In the genomic region with DNA sequence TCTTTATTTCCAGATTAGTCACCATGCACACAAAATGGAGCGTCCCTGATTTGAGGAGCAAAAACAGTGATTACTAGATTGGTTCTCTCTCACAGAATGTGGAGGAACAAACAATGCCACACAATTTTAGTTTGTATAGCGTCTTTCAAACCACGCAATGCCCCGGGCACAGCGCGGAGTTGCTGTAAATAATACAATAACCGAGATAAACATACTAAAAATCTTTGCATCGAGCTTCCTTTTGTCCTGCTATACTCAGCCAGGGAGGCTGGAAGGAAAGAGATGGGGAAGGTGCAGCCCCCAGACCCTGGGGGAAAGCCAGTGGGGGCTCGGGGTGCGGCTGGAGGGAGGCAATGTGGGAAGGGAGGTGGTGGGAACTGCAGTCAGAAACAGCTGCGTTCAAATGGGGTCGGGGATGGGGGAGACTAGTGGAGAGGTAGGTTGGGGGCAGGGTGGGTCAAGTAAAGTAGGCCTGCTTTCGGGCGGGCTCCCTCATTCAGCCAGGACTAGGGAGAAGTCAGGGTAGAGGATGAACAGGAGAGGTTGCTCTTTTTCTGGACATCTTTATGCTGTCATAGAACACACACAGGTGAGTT, we compare ENCODE assay signal across 18 cellular contexts.
A peak's percentile ranks its signal among the peaks of the same experiment; 100 is the strongest.
DNase-seq lines count a peak whose midpoint lies in the region; TF ChIP-seq lines count a peak whose summit lies in the region.
"Had no signal": no experiment of that assay in that cellular context is flagged by ENCODE, and none has a peak within 500 bp of the region (broad histone marks: within the 10 kb centered on the region; RNA-seq: fewer than 3 reads in every experiment).

No MANE protein-coding gene starts in this region.

- H4K8ac ChIP-seq in mesenchymal stem cell (ENCODE audit: low read length) = no peak overlapping the region
- H4K8ac ChIP-seq in trophoblast cell (ENCODE audit: low read depth, low read length) = no peak overlapping the region

- TF ChIP-seq CTCF in Caco-2 (IDR thresholded peaks at IDR 0.05; ENCODE audit: insufficient read depth in 1 of 2, low read depth in 1 of 2, low read length in 1 of 2, severe bottlenecking in 1 of 2, unreplicated experiment in 1 of 2) = no peak
- no peak for TF ChIP-seq CTCF in thyroid gland (IDR thresholded peaks at IDR 0.05)

- no TSS peak for BruUV-seq in Caco-2 (replicated peaks; lab: Mats Ljungman, UMichigan)

- H3K14ac ChIP-seq in mesenchymal stem cell (ENCODE audit: low read length in 2 of 2) = no peak overlapping the region
- no peak overlapping the region for H3K14ac ChIP-seq in trophoblast cell (ENCODE audit: low read length)

- H3K23ac ChIP-seq in mesenchymal stem cell (ENCODE audit: low read length in 2 of 2) = no peak overlapping the region
- H3K23ac ChIP-seq in trophoblast cell (ENCODE audit: low read length) = no peak overlapping the region

- H3K27ac ChIP-seq in mesenchymal stem cell (ENCODE audit: low read length, poor library complexity, severe bottlenecking) = no peak overlapping the region
- H3K27ac ChIP-seq in trophoblast cell (ENCODE audit: low read depth, low read length) = no peak overlapping the region
- no peak overlapping the region for H3K27ac ChIP-seq in thyroid gland
- H3K27ac ChIP-seq: 22Rv1, BLaER1, C4-2B had no signal

- H3K36me3 ChIP-seq in Caco-2 (ENCODE audit: control insufficient read depth, insufficient read depth, low read length) (no peaks in the 10 kb centered on the region), mesenchymal stem cell (ENCODE audit: control insufficient read depth in 1 of 2, insufficient read depth in 2 of 2, low read depth in 1 of 2, low read length in 2 of 2) (no peaks in the 10 kb centered on the region), trophoblast cell (ENCODE audit: control insufficient read depth in 1 of 2, insufficient read depth in 2 of 2, low read length in 2 of 2) (no peaks in the 10 kb centered on the region), thyroid gland (no peaks in the 10 kb centered on the region)
- H3K36me3 ChIP-seq: BLaER1, HAP-1 had no signal

- no peak overlapping the region for H3K18ac ChIP-seq in mesenchymal stem cell (ENCODE audit: low read depth in 1 of 2, low read length in 2 of 2)
- H3K18ac ChIP-seq in trophoblast cell (ENCODE audit: low read length) = no peak overlapping the region

- H3K4me2 ChIP-seq in mesenchymal stem cell (ENCODE audit: low read length, poor library complexity, severe bottlenecking) = no peak overlapping the region
- no peak overlapping the region for H3K4me2 ChIP-seq in trophoblast cell (ENCODE audit: low read length)
- H3K4me2 ChIP-seq: BLaER1 had no signal

- no peaks in the 10 kb centered on the region for H3K27me3 Mint-ChIP-seq in Caco-2 (ENCODE audit: insufficient read depth, unreplicated experiment)
- H3K27me3 Mint-ChIP-seq: B cell; CD4-positive, CD25-positive, alpha-beta regulatory T cell had no signal

- H2BK12ac ChIP-seq in mesenchymal stem cell (ENCODE audit: low read length in 2 of 2) (no peak overlapping the region), trophoblast cell (ENCODE audit: low read length) (no peak overlapping the region)

- H3K9ac ChIP-seq in mesenchymal stem cell (ENCODE audit: low read length) (no peak overlapping the region), trophoblast cell (ENCODE audit: low read length) (no peak overlapping the region)
- H3K9ac ChIP-seq: BLaER1 had no signal

- CTCF ChIA-PET in Caco-2 (lab: Charles Lee) = interaction anchor here (0.7 kb wide), 1 partner anchor 112 kb away, joined by 3 read pairs; no protein-coding TSS in a partner anchor

- H2AFZ ChIP-seq in mesenchymal stem cell (ENCODE audit: low read depth, low read length) (no peak overlapping the region), trophoblast cell (ENCODE audit: insufficient read depth, low read length, poor library complexity) (no peak overlapping the region)

- H3K27me3 ChIP-seq in Caco-2 (replicated peaks; ENCODE audit: control insufficient read depth, insufficient read depth, low read length) (no peaks in the 10 kb centered on the region), mesenchymal stem cell (ENCODE audit: control insufficient read depth in 1 of 2, insufficient read depth in 1 of 2, low read length in 2 of 2) (peaks cover 0 to 11% of the 10 kb centered on the region in 2 experiments), trophoblast cell (ENCODE audit: insufficient read depth, low read length) (no peaks in the 10 kb centered on the region), thyroid gland (no peaks in the 10 kb centered on the region)
- H3K27me3 ChIP-seq: BLaER1 had no signal

- peaks cover 9% of the 10 kb centered on the region for H3K9me3 Mint-ChIP-seq in Caco-2 (ENCODE audit: unreplicated experiment)
- H3K9me3 Mint-ChIP-seq: CD8-positive, alpha-beta T cell had no signal

- H3K9me3 ChIP-seq in Caco-2 (no peaks in the 10 kb centered on the region), mesenchymal stem cell (ENCODE audit: control insufficient read depth, low read length) (no peaks in the 10 kb centered on the region), trophoblast cell (ENCODE audit: insufficient read depth, low read depth, low read length) (no peaks in the 10 kb centered on the region), thyroid gland (no peaks in the 10 kb centered on the region)
- H3K9me3 ChIP-seq: BLaER1, HAP-1 had no signal

- H4K91ac ChIP-seq in mesenchymal stem cell (ENCODE audit: low read length) (no peak overlapping the region), trophoblast cell (ENCODE audit: low read depth, low read length) (peak overlapping the region; percentile 31)

- H3K4me3 Mint-ChIP-seq in Caco-2 (ENCODE audit: unreplicated experiment) = no peak overlapping the region
- H3K4me3 Mint-ChIP-seq: B cell; CD4-positive, CD25-positive, alpha-beta regulatory T cell; CD8-positive, alpha-beta T cell; HFFc6 had no signal

- no peaks in the 10 kb centered on the region for H3K36me3 Mint-ChIP-seq in Caco-2 (ENCODE audit: insufficient read depth, unreplicated experiment)
- H3K36me3 Mint-ChIP-seq: CD4-positive, CD25-positive, alpha-beta regulatory T cell; CD8-positive, alpha-beta T cell had no signal

- POLR2A ChIA-PET in Caco-2 (lab: Charles Lee) = no interaction called here

- 88% methylated on average over 10 of the region's 14 CpGs for WGBS in mesenchymal stem cell
- no CpG with 5 or more reads among the region's 14 CpGs for WGBS in trophoblast cell (ENCODE audit: extremely low coverage, insufficient coverage, insufficient read length)
- 93 to 94% methylated on average over 14 of the region's 14 CpGs for WGBS in thyroid gland, 2 donors

- no peak overlapping the region for H3K4ac ChIP-seq in mesenchymal stem cell (ENCODE audit: low read depth in 1 of 2, low read length in 2 of 2)
- H3K4ac ChIP-seq in trophoblast cell (ENCODE audit: low read depth, low read length) = no peak overlapping the region

- H2BK5ac ChIP-seq in mesenchymal stem cell (ENCODE audit: low read depth, low read length, poor library complexity, severe bottlenecking) (no peak overlapping the region), trophoblast cell (ENCODE audit: low read depth, low read length, poor library complexity) (no peak overlapping the region)

- no peak overlapping the region for H4K12ac ChIP-seq in trophoblast cell (ENCODE audit: low read depth, low read length)

- H3K79me1 ChIP-seq in mesenchymal stem cell (replicated peaks; ENCODE audit: low read length, poor library complexity, severe bottlenecking) = no peaks in the 10 kb centered on the region
- H3K79me1 ChIP-seq in trophoblast cell (ENCODE audit: low read length) = peaks cover 12% of the 10 kb centered on the region

- TF ChIP-seq POLR2A in thyroid gland (IDR thresholded peaks at IDR 0.05) = no peak

- H3K4me1 ChIP-seq in Caco-2 (peaks cover 24% of the 10 kb centered on the region), mesenchymal stem cell (ENCODE audit: control insufficient read depth, insufficient read depth, low read depth, low read length) (peaks cover 21% of the 10 kb centered on the region), trophoblast cell (ENCODE audit: control insufficient read depth in 1 of 2, insufficient read depth in 2 of 2, low read length in 2 of 2) (peaks cover 14 to 17% of the 10 kb centered on the region in 2 experiments), thyroid gland (no peaks in the 10 kb centered on the region)
- H3K4me1 ChIP-seq: BLaER1, HAP-1 had no signal

- no peak overlapping the region for H2BK120ac ChIP-seq in mesenchymal stem cell (ENCODE audit: low read depth, low read length)
- H2BK120ac ChIP-seq in trophoblast cell (ENCODE audit: insufficient read depth, low read length, poor library complexity) = no peak overlapping the region

- H3K27ac Mint-ChIP-seq in Caco-2 (ENCODE audit: unreplicated experiment) = peak overlapping the region; percentile 67
- H3K27ac Mint-ChIP-seq: B cell; CD4-positive, CD25-positive, alpha-beta regulatory T cell; CD8-positive, alpha-beta T cell; HFFc6 had no signal

- intact Hi-C loops in Caco-2 (cut with micrococcal nuclease; ENCODE audit: unreplicated experiment) (no loop called here), thyroid gland (cut with DNase I) (no loop called here)

- no peak overlapping the region for H3K4me3 ChIP-seq in Caco-2 (ENCODE audit: low read depth, low read length)
- H3K4me3 ChIP-seq in mesenchymal stem cell (ENCODE audit: insufficient read depth in 1 of 2, low read depth in 1 of 2, low read length in 2 of 2) = no peak overlapping the region
- no peak overlapping the region for H3K4me3 ChIP-seq in trophoblast cell (ENCODE audit: low read depth, low read length)
- no peak overlapping the region for H3K4me3 ChIP-seq in thyroid gland (replicated peaks in 1 of 3)
- H3K4me3 ChIP-seq: BLaER1, HAP-1 had no signal

- peaks cover 2% of the 10 kb centered on the region for H3K79me2 ChIP-seq in trophoblast cell (ENCODE audit: control insufficient read depth, insufficient read depth, low read length, poor library complexity)

- H2AK5ac ChIP-seq in mesenchymal stem cell (ENCODE audit: low read length, severe bottlenecking) = peak overlapping the region; percentile 31
- H2AK5ac ChIP-seq in trophoblast cell (ENCODE audit: low read length) = no peak overlapping the region

- no peak overlapping the region for H2BK15ac ChIP-seq in mesenchymal stem cell (ENCODE audit: low read depth, poor library complexity, severe bottlenecking)

- DNase-seq in Caco-2 = no peak
- DNase-seq in mesenchymal stem cell = no peak
- no peak for DNase-seq in trophoblast cell
- no peak for DNase-seq in NCI-H748 treated with DMSO at 0.1 percent for 48 hours (lab: John Stamatoyannopoulos, UW)
- DNase-seq in thyroid gland = no peak
- no peak for DNase-seq in NCI-H2196 (lab: John Stamatoyannopoulos, UW; ENCODE audit: unreplicated experiment)
- DNase-seq: Calu3; CD4-positive, CD25-positive, alpha-beta regulatory T cell; CD8-positive, alpha-beta T cell; DMS53; DMS79 treated with DMSO at 0.1 percent for 48 hours; GOT3; HFFc6 had no signal

- peaks cover 13% of the 10 kb centered on the region for H3K4me1 Mint-ChIP-seq in Caco-2 (ENCODE audit: low read depth, unreplicated experiment)
- H3K4me1 Mint-ChIP-seq: B cell; CD4-positive, CD25-positive, alpha-beta regulatory T cell had no signal
